Comparison of ENCODE assay signal across 1 cellular context in the genomic region with DNA sequence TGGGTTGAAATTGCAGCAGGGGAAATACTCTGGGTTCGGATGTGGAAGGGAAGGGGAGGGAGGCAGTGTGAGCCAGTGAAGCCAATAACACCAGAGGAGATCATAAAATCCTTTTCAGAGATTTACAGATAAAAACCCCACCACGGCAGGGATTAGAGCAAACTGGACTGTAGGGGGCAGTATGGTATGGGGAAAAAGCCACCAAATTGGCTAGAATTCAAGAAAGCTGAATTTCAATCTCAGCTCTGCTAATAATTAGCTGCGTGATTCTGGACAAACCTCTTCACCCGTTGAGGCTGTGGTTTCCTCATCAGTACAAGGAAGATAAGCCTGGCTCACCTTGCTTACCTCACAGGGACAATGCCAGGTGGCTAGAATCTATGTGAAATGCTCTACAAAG.
TF ChIP-seq lines count a peak whose summit lies in the region.

No MANE protein-coding gene starts in this region.

TF ChIP-seq in HCT116, 20 proteins besides CTCF, POLR2A, EP300 and RAD21 (continued from another document):
- TF ChIP-seq, protein P1, sequence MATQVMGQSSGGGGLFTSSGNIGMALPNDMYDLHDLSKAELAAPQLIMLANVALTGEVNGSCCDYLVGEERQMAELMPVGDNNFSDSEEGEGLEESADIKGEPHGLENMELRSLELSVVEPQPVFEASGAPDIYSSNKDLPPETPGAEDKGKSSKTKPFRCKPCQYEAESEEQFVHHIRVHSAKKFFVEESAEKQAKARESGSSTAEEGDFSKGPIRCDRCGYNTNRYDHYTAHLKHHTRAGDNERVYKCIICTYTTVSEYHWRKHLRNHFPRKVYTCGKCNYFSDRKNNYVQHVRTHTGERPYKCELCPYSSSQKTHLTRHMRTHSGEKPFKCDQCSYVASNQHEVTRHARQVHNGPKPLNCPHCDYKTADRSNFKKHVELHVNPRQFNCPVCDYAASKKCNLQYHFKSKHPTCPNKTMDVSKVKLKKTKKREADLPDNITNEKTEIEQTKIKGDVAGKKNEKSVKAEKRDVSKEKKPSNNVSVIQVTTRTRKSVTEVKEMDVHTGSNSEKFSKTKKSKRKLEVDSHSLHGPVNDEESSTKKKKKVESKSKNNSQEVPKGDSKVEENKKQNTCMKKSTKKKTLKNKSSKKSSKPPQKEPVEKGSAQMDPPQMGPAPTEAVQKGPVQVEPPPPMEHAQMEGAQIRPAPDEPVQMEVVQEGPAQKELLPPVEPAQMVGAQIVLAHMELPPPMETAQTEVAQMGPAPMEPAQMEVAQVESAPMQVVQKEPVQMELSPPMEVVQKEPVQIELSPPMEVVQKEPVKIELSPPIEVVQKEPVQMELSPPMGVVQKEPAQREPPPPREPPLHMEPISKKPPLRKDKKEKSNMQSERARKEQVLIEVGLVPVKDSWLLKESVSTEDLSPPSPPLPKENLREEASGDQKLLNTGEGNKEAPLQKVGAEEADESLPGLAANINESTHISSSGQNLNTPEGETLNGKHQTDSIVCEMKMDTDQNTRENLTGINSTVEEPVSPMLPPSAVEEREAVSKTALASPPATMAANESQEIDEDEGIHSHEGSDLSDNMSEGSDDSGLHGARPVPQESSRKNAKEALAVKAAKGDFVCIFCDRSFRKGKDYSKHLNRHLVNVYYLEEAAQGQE (IDR thresholded peaks at IDR 0.05; ENCODE audit: low read depth): no peak
- no peak for TF ChIP-seq ZFX (IDR thresholded peaks at IDR 0.05)
- no peak for TF ChIP-seq CBX3 (IDR thresholded peaks at IDR 0.05; ENCODE audit: low read depth)
- no peak for TF ChIP-seq POLR2AphosphoS5 (IDR thresholded peaks at IDR 0.05; ENCODE audit: low read depth, low read length)
- TF ChIP-seq, protein P2, sequence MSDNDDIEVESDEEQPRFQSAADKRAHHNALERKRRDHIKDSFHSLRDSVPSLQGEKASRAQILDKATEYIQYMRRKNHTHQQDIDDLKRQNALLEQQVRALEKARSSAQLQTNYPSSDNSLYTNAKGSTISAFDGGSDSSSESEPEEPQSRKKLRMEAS (IDR thresholded peaks at IDR 0.05): no peak
- TF ChIP-seq JUND (IDR thresholded peaks at IDR 0.05): no peak
- TF ChIP-seq, protein P3, sequence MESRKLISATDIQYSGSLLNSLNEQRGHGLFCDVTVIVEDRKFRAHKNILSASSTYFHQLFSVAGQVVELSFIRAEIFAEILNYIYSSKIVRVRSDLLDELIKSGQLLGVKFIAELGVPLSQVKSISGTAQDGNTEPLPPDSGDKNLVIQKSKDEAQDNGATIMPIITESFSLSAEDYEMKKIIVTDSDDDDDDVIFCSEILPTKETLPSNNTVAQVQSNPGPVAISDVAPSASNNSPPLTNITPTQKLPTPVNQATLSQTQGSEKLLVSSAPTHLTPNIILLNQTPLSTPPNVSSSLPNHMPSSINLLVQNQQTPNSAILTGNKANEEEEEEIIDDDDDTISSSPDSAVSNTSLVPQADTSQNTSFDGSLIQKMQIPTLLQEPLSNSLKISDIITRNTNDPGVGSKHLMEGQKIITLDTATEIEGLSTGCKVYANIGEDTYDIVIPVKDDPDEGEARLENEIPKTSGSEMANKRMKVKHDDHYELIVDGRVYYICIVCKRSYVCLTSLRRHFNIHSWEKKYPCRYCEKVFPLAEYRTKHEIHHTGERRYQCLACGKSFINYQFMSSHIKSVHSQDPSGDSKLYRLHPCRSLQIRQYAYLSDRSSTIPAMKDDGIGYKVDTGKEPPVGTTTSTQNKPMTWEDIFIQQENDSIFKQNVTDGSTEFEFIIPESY (IDR thresholded peaks at IDR 0.05; ENCODE audit: extremely low read depth, insufficient replicate concordance, low read length): no peak
- no peak for TF ChIP-seq SRF (IDR thresholded peaks at IDR 0.05; ENCODE audit: low read depth)
